ENCODE assay signal across 2 cellular contexts in genomic region chr17:74760404-74761105, GRCh38.
A peak's percentile ranks its signal among the peaks of the same experiment; 100 is the strongest.
TF ChIP-seq lines count a peak whose summit lies in the region.

No MANE protein-coding gene starts in this region.

TF ChIP-seq in WTC11, 78 proteins besides CTCF, POLR2A, EP300 and RAD21:
- TF ChIP-seq TP53 (CRISPR knock-in tag; IDR thresholded peaks at IDR 0.05) (no peak), NFE2L1 (CRISPR knock-in tag; IDR thresholded peaks at IDR 0.05) (0 out of 2 replicates have a peak, but pooled peaks have one; percentile 45)

TF ChIP-seq in HepG2, 621 proteins besides CTCF, POLR2A, EP300 and RAD21 (continues in another document):
- TF ChIP-seq, protein P1, sequence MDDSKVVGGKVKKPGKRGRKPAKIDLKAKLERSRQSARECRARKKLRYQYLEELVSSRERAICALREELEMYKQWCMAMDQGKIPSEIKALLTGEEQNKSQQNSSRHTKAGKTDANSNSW (CRISPR knock-in tag; IDR thresholded peaks at IDR 0.05; ENCODE audit: borderline replicate concordance), result no peak
- no peak for TF ChIP-seq ARID5B (CRISPR knock-in tag; IDR thresholded peaks at IDR 0.05)
- TF ChIP-seq EEA1 (CRISPR knock-in tag; IDR thresholded peaks at IDR 0.05; ENCODE audit: borderline replicate concordance), result 0 out of 2 replicates have a peak, but pooled peaks have one; percentile 61
- no peak for TF ChIP-seq FOXM1 (CRISPR knock-in tag; IDR thresholded peaks at IDR 0.05)
- no peak for TF ChIP-seq ZSCAN21 (CRISPR knock-in tag; IDR thresholded peaks at IDR 0.05; ENCODE audit: borderline replicate concordance)
- no peak for TF ChIP-seq ZNF558 (CRISPR knock-in tag; IDR thresholded peaks at IDR 0.05; ENCODE audit: borderline replicate concordance)
- TF ChIP-seq ATF6 (CRISPR knock-in tag; conservative IDR thresholded peaks at IDR 0.05), result no peak
- TF ChIP-seq ZFP37 (CRISPR knock-in tag; IDR thresholded peaks at IDR 0.05; ENCODE audit: borderline replicate concordance), result no peak
- TF ChIP-seq RARA (CRISPR knock-in tag; IDR thresholded peaks at IDR 0.05), result no peak
- no peak for TF ChIP-seq ZNF781 (CRISPR knock-in tag; IDR thresholded peaks at IDR 0.05; ENCODE audit: borderline replicate concordance, not compliant biosample characterization)
- no peak for TF ChIP-seq MTA3 (CRISPR knock-in tag; IDR thresholded peaks at IDR 0.05)
- no peak for TF ChIP-seq ZNF776 (CRISPR knock-in tag; IDR thresholded peaks at IDR 0.05)
- 0 out of 2 replicates have a peak, but pooled peaks have one; percentile 60 for TF ChIP-seq BORCS8-MEF2B (CRISPR knock-in tag; IDR thresholded peaks at IDR 0.05)
- TF ChIP-seq JDP2 (CRISPR knock-in tag; IDR thresholded peaks at IDR 0.05; ENCODE audit: borderline replicate concordance), result no peak
- TF ChIP-seq AGO2 (optimal IDR thresholded peaks at IDR 0.05; ENCODE audit: low read depth, low read length), result no peak
- no peak for TF ChIP-seq NR2F2 (IDR thresholded peaks at IDR 0.05; ENCODE audit: borderline replicate concordance, low read depth)
- no peak for TF ChIP-seq MTF1 (CRISPR knock-in tag; IDR thresholded peaks at IDR 0.05)
- TF ChIP-seq RBFOX2 (IDR thresholded peaks at IDR 0.05; ENCODE audit: low read depth, low read length), result peak; percentile 4; the same call in 1 of the 2 replicates
- no peak for TF ChIP-seq THAP7 (CRISPR knock-in tag; IDR thresholded peaks at IDR 0.05)
- TF ChIP-seq, protein P2, sequence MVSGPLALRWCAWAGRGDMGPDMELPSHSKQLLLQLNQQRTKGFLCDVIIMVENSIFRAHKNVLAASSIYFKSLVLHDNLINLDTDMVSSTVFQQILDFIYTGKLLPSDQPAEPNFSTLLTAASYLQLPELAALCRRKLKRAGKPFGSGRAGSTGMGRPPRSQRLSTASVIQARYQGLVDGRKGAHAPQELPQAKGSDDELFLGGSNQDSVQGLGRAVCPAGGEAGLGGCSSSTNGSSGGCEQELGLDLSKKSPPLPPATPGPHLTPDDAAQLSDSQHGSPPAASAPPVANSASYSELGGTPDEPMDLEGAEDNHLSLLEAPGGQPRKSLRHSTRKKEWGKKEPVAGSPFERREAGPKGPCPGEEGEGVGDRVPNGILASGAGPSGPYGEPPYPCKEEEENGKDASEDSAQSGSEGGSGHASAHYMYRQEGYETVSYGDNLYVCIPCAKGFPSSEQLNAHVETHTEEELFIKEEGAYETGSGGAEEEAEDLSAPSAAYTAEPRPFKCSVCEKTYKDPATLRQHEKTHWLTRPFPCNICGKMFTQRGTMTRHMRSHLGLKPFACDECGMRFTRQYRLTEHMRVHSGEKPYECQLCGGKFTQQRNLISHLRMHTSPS (CRISPR knock-in tag; IDR thresholded peaks at IDR 0.05; ENCODE audit: low read depth), result 0 out of 2 replicates have a peak, but pooled peaks have one; percentile 28
- TF ChIP-seq, protein P3, sequence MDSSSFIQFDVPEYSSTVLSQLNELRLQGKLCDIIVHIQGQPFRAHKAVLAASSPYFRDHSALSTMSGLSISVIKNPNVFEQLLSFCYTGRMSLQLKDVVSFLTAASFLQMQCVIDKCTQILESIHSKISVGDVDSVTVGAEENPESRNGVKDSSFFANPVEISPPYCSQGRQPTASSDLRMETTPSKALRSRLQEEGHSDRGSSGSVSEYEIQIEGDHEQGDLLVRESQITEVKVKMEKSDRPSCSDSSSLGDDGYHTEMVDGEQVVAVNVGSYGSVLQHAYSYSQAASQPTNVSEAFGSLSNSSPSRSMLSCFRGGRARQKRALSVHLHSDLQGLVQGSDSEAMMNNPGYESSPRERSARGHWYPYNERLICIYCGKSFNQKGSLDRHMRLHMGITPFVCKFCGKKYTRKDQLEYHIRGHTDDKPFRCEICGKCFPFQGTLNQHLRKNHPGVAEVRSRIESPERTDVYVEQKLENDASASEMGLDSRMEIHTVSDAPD (CRISPR knock-in tag; IDR thresholded peaks at IDR 0.05), result no peak
- no peak for TF ChIP-seq KAT8 (CRISPR knock-in tag; IDR thresholded peaks at IDR 0.05)
- no peak for TF ChIP-seq HNF4A (CRISPR knock-in tag; IDR thresholded peaks at IDR 0.05)
- TF ChIP-seq, protein P4, sequence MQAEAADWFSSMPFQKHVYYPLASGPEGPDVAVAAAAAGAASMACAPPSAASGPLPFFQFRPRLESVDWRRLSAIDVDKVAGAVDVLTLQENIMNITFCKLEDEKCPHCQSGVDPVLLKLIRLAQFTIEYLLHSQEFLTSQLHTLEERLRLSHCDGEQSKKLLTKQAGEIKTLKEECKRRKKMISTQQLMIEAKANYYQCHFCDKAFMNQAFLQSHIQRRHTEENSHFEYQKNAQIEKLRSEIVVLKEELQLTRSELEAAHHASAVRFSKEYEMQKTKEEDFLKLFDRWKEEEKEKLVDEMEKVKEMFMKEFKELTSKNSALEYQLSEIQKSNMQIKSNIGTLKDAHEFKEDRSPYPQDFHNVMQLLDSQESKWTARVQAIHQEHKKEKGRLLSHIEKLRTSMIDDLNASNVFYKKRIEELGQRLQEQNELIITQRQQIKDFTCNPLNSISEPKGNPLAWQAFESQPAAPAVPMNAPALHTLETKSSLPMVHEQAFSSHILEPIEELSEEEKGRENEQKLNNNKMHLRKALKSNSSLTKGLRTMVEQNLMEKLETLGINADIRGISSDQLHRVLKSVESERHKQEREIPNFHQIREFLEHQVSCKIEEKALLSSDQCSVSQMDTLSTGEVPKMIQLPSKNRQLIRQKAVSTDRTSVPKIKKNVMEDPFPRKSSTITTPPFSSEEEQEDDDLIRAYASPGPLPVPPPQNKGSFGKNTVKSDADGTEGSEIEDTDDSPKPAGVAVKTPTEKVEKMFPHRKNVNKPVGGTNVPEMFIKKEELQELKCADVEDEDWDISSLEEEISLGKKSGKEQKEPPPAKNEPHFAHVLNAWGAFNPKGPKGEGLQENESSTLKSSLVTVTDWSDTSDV (CRISPR knock-in tag; IDR thresholded peaks at IDR 0.05), result no peak
- no peak for TF ChIP-seq SNAI1 (CRISPR knock-in tag; IDR thresholded peaks at IDR 0.05; ENCODE audit: borderline replicate concordance)
- no peak for TF ChIP-seq AHR (CRISPR knock-in tag; IDR thresholded peaks at IDR 0.05)
- no peak for TF ChIP-seq PREB (CRISPR knock-in tag; IDR thresholded peaks at IDR 0.05)
- TF ChIP-seq, protein P5, sequence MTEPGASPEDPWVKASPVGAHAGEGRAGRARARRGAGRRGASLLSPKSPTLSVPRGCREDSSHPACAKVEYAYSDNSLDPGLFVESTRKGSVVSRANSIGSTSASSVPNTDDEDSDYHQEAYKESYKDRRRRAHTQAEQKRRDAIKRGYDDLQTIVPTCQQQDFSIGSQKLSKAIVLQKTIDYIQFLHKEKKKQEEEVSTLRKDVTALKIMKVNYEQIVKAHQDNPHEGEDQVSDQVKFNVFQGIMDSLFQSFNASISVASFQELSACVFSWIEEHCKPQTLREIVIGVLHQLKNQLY (CRISPR knock-in tag; IDR thresholded peaks at IDR 0.05), result no peak
- no peak for TF ChIP-seq CBFB (CRISPR knock-in tag; IDR thresholded peaks at IDR 0.05)
- no peak for TF ChIP-seq ZNF10 (CRISPR knock-in tag; IDR thresholded peaks at IDR 0.05; ENCODE audit: borderline replicate concordance, low read depth)
- TF ChIP-seq, protein P6, sequence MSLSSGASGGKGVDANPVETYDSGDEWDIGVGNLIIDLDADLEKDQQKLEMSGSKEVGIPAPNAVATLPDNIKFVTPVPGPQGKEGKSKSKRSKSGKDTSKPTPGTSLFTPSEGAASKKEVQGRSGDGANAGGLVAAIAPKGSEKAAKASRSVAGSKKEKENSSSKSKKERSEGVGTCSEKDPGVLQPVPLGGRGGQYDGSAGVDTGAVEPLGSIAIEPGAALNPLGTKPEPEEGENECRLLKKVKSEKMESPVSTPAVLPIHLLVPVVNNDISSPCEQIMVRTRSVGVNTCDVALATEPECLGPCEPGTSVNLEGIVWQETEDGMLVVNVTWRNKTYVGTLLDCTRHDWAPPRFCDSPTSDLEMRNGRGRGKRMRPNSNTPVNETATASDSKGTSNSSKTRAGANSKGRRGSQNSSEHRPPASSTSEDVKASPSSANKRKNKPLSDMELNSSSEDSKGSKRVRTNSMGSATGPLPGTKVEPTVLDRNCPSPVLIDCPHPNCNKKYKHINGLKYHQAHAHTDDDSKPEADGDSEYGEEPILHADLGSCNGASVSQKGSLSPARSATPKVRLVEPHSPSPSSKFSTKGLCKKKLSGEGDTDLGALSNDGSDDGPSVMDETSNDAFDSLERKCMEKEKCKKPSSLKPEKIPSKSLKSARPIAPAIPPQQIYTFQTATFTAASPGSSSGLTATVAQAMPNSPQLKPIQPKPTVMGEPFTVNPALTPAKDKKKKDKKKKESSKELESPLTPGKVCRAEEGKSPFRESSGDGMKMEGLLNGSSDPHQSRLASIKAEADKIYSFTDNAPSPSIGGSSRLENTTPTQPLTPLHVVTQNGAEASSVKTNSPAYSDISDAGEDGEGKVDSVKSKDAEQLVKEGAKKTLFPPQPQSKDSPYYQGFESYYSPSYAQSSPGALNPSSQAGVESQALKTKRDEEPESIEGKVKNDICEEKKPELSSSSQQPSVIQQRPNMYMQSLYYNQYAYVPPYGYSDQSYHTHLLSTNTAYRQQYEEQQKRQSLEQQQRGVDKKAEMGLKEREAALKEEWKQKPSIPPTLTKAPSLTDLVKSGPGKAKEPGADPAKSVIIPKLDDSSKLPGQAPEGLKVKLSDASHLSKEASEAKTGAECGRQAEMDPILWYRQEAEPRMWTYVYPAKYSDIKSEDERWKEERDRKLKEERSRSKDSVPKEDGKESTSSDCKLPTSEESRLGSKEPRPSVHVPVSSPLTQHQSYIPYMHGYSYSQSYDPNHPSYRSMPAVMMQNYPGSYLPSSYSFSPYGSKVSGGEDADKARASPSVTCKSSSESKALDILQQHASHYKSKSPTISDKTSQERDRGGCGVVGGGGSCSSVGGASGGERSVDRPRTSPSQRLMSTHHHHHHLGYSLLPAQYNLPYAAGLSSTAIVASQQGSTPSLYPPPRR (CRISPR knock-in tag; IDR thresholded peaks at IDR 0.05; ENCODE audit: borderline replicate concordance), result no peak
- no peak for TF ChIP-seq ARNTL (CRISPR knock-in tag; IDR thresholded peaks at IDR 0.05)
- no peak for TF ChIP-seq HBP1 (CRISPR knock-in tag; IDR thresholded peaks at IDR 0.05; ENCODE audit: low read depth)
- no peak for TF ChIP-seq SYNCRIP (IDR thresholded peaks at IDR 0.05; ENCODE audit: insufficient read depth, low read depth, low read length)
